ENCODE assay signal across 26 cellular contexts in the genomic region with DNA sequence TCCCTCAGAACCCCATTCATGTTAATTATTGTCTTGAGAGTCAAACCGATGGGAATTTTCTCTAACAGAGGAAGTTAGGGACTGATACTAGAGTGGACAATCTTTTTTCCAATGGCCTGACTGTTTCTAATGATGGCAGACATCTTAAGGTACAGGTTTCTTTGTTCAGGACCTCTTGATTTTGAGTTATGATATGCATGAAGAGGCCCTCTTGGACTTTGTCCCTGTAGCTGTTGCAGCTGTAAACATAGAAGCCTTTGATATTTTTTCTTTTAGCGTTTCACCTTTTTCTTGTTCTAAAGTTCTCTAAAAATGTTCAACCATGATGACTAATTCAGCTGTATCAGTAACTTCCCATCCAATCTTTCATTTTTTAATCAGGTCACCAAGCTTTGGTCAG. TPM values are rescaled to one million over a fixed set of nuclear protein-coding genes. Genes with fewer than 3 reads are reported as not detected.
"Had no signal": no experiment of that assay in that cellular context is flagged by ENCODE, and none has a peak within 500 bp of the region (broad histone marks: within the 10 kb centered on the region; RNA-seq: fewer than 3 reads in every experiment).

No MANE protein-coding gene starts in this region.

- H3K4me1 ChIP-seq: body of pancreas had no signal

- H3K27ac Mint-ChIP-seq: activated CD4-positive, alpha-beta memory T cell treated with anti-CD3 and anti-CD28 coated beads for 36 hours; activated CD4-positive, alpha-beta T cell treated with anti-CD3 and anti-CD28 coated beads for 36 hours; activated CD4-positive, alpha-beta T cell treated with anti-CD3 and anti-CD28 coated beads, Interleukin-2, amount 10 ng/mL, durations not matched to agents 24 days and 14 days; activated naive CD8-positive, alpha-beta T cell; activated T-helper 17 cell treated with anti-CD3 and anti-CD28 coated beads, Interleukin-2, amount 50 U/mL, for 72 hours; effector memory CD8-positive, alpha-beta T cell had no signal

- H3K36me3 Mint-ChIP-seq: activated CD4-positive, alpha-beta memory T cell treated with anti-CD3 and anti-CD28 coated beads for 36 hours had no signal

- H3K9me3 ChIP-seq: body of pancreas had no signal

- DNase-seq: activated CD4-positive, alpha-beta memory T cell treated with anti-CD3 and anti-CD28 coated beads for 36 hours; activated CD4-positive, alpha-beta T cell treated with anti-CD3 and anti-CD28 coated beads for 36 hours; activated CD4-positive, alpha-beta T cell treated with anti-CD3 and anti-CD28 coated beads, Interleukin-2, amount 10 ng/mL, durations not matched to agents 24 days and 14 days; activated CD4-positive, CD25-positive, alpha-beta regulatory T cell; activated CD4-positive, CD25-positive, alpha-beta regulatory T cell treated with anti-CD3 and anti-CD28 coated beads, Interleukin-2, amount 50 U/mL, for 72 hours; activated effector memory CD4-positive, alpha-beta T cell treated with Interleukin-2 at 50 U/mL for 16 hours; activated gamma-delta T cell treated with Interleukin-2 at 50 U/mL for 16 hours; activated naive CD4-positive, alpha-beta T cell treated with anti-CD3 and anti-CD28 coated beads, Interleukin-2, amount 50 U/mL, for 16 hours; activated naive CD4-positive, alpha-beta T cell treated with Interleukin-2 at 50 U/mL for 16 hours; activated T-cell treated with anti-CD3 and anti-CD28 coated beads, Interleukin-2, amount 50 U/mL, for 4 hours; amygdala; aorta; body of pancreas; caudate nucleus; cortex of kidney; dermis blood vessel endothelial cell; effector CD4-positive, alpha-beta T cell; effector memory CD8-positive, alpha-beta T cell; foreskin fibroblast; head of caudate nucleus; T-helper 2 cell had no signal

- H3K9me3 Mint-ChIP-seq: activated CD4-positive, alpha-beta T cell treated with anti-CD3 and anti-CD28 coated beads, Interleukin-2, amount 10 ng/mL, durations not matched to agents 24 days and 14 days; activated T-cell treated with anti-CD3 and anti-CD28 coated beads, Interleukin-2, amount 50 U/mL, for 4 hours; effector memory CD8-positive, alpha-beta T cell had no signal

- H3K4me3 Mint-ChIP-seq: activated CD4-positive, alpha-beta memory T cell treated with anti-CD3 and anti-CD28 coated beads for 36 hours; activated CD4-positive, alpha-beta T cell treated with anti-CD3 and anti-CD28 coated beads for 36 hours; activated CD4-positive, alpha-beta T cell treated with anti-CD3 and anti-CD28 coated beads, Interleukin-2, amount 10 ng/mL, durations not matched to agents 24 days and 14 days; activated naive CD8-positive, alpha-beta T cell; activated T-cell treated with anti-CD3 and anti-CD28 coated beads, Interleukin-2, amount 50 U/mL, for 4 hours; activated T-helper 17 cell treated with anti-CD3 and anti-CD28 coated beads, Interleukin-2, amount 50 U/mL, for 72 hours; effector memory CD8-positive, alpha-beta T cell had no signal

- H3K27me3 Mint-ChIP-seq: activated CD4-positive, alpha-beta T cell treated with anti-CD3 and anti-CD28 coated beads for 36 hours had no signal

- H3K4me1 Mint-ChIP-seq: activated CD4-positive, alpha-beta T cell treated with anti-CD3 and anti-CD28 coated beads for 36 hours; activated CD4-positive, alpha-beta T cell treated with anti-CD3 and anti-CD28 coated beads, Interleukin-2, amount 10 ng/mL, durations not matched to agents 24 days and 14 days; activated T-helper 17 cell treated with anti-CD3 and anti-CD28 coated beads, Interleukin-2, amount 50 U/mL, for 72 hours had no signal

- H3K27ac ChIP-seq: body of pancreas, epithelial cell of prostate had no signal

- H3K27me3 ChIP-seq: body of pancreas had no signal

- ATAC-seq: activated CD4-positive, alpha-beta T cell treated with anti-CD3 and anti-CD28 coated beads for 36 hours; activated T-cell treated with anti-CD3 and anti-CD28 coated beads, Interleukin-2, amount 50 U/mL, for 4 hours; activated T-helper 17 cell treated with anti-CD3 and anti-CD28 coated beads, Interleukin-2, amount 50 U/mL, for 72 hours; body of pancreas; effector memory CD8-positive, alpha-beta T cell had no signal

- H3K4me3 ChIP-seq: body of pancreas had no signal

RNA-seq across cellular contexts. Expression of a gene that starts 53.0 kb away (rescaled TPM):
- total RNA-seq: activated CD4-positive, alpha-beta memory T cell treated with anti-CD3 and anti-CD28 coated beads for 36 hours; activated CD4-positive, alpha-beta T cell treated with anti-CD3 and anti-CD28 coated beads for 36 hours; activated CD4-positive, alpha-beta T cell treated with anti-CD3 and anti-CD28 coated beads, Interleukin-2, amount 10 ng/mL, durations not matched to agents 24 days and 14 days; activated T-cell treated with anti-CD3 and anti-CD28 coated beads, Interleukin-2, amount 50 U/mL, for 4 hours; activated T-helper 17 cell treated with anti-CD3 and anti-CD28 coated beads, Interleukin-2, amount 50 U/mL, for 72 hours; dermis blood vessel endothelial cell; endothelial cell of umbilical vein; T-helper 1 cell treated with Interleukin-12 subunit alpha and Interleukin-12 subunit beta and Interleukin-4 antibody, amounts not matched to agents 30 ng/mL and 1 ng/mL, for 36 hours had no signal
- polyA plus RNA-seq: endothelial cell of umbilical vein had no signal
